In genomic region chr9:75185585-75186170, GRCh38 we compare ENCODE assay signal across 9 cellular contexts.
DNase-seq lines count a peak whose midpoint lies in the region; ATAC-seq, FAIRE-seq and TF ChIP-seq lines count a peak whose summit lies in the region.
"Had no signal": no experiment of that assay in that cellular context is flagged by ENCODE, and none has a peak within 500 bp of the region (broad histone marks: within the 10 kb centered on the region; RNA-seq: fewer than 3 reads in every experiment).

No MANE protein-coding gene starts in this region.

- CTCF ChIA-PET in AG04449 (lab: Yijun Ruan, JAX): interaction anchor here (0.8 to 3.6 kb wide), 18 partner anchors 10 to 412 kb away, joined by 3 to 36 read pairs (median 4); no protein-coding TSS in a partner anchor

- DNase-seq in AG04449 (ENCODE audit: low read depth, low spot score): no peak
- DNase-seq in GM12891 (ENCODE audit: insufficient read length, low spot score): no peak
- peak; percentile 61 for DNase-seq in NCI-H69 (lab: John Stamatoyannopoulos, UW)
- DNase-seq in activated T-cell treated with anti-CD3 and anti-CD28 coated beads for 4 hours: peak; percentile 23
- peak in 36 of 42 donors; percentile 10 to 71 (median 38) for DNase-seq in head of caudate nucleus
- peak; percentile 34 to 43 for DNase-seq in stimulated activated CD4-positive, alpha-beta T cell treated with anti-CD3 and anti-CD28 coated beads, Interleukin-4, amount 100 ng/mL, for 4 hours
- DNase-seq in A172 (ENCODE audit: low spot score): no peak

- TF ChIP-seq POLR2A in GM12891 (IDR thresholded peaks at IDR 0.05; ENCODE audit: low read depth, low read length): no peak

- ATAC-seq in HG02763 (IDR thresholded peaks at IDR 0.05; ENCODE audit: unreplicated experiment): peak; percentile 80

- intact Hi-C loops in head of caudate nucleus (cut with DNase I): loop anchor here (5.0 kb wide), 1 partner anchor 93 kb away; no protein-coding TSS in a partner anchor

- peak; percentile 62 for FAIRE-seq in GM12891 (lab: Jason Lieb, UNC)
- FAIRE-seq: islet of Langerhans had no signal

- TF ChIP-seq CTCF in AG04449 (IDR thresholded peaks at IDR 0.05; ENCODE audit: insufficient read depth, low read length, missing control alignments): peak; percentile 65

- POLR2A ChIA-PET in AG04449 (lab: Yijun Ruan, JAX): no interaction called here

- no peak overlapping the region for H3K4me3 ChIP-seq in AG04449 (ENCODE audit: low read depth, low read length)

TF ChIP-seq in GM12891, 5 proteins besides CTCF, POLR2A, EP300 and RAD21:
- TF ChIP-seq POU2F2 (IDR thresholded peaks at IDR 0.05; ENCODE audit: low read depth, low read length) (no peak), PAX5 (IDR thresholded peaks at IDR 0.05; ENCODE audit: insufficient read depth, low read length, severe bottlenecking) (no peak), TAF1 (IDR thresholded peaks at IDR 0.05; ENCODE audit: low read depth, low read length) (no peak), POLR2AphosphoS5 (IDR thresholded peaks at IDR 0.05; ENCODE audit: low read depth, low read length) (no peak), SPI1 (IDR thresholded peaks at IDR 0.05; ENCODE audit: low read depth, low read length) (no peak)

Comparison
In these comparisons a context has a peak if more than half of its experiments do, and no peak if none do; other contexts are left out.
1. DNase-seq: peak in NCI-H69 (single experiment), activated T-cell treated with anti-CD3 and anti-CD28 coated beads for 4 hours (single experiment), head of caudate nucleus (36 of 42) and stimulated activated CD4-positive, alpha-beta T cell treated with anti-CD3 and anti-CD28 coated beads, Interleukin-4, amount 100 ng/mL, for 4 hours (2 of 2); none in AG04449 (single experiment), GM12891 (single experiment) and A172 (single experiment).